In genomic region chr12:127660961-127661360, GRCh38 we compare ENCODE assay signal across 28 cellular contexts.
"Had no signal": no experiment of that assay in that cellular context is flagged by ENCODE, and none has a peak within 500 bp of the region (broad histone marks: within the 10 kb centered on the region; RNA-seq: fewer than 3 reads in every experiment).

No MANE protein-coding gene starts in this region.

- H3K4me1 ChIP-seq: SJCRH30 had no signal

- H3K4me3 Mint-ChIP-seq: activated CD4-positive, alpha-beta memory T cell treated with anti-CD3 and anti-CD28 coated beads for 36 hours; activated CD4-positive, alpha-beta T cell treated with anti-CD3 and anti-CD28 coated beads, Interleukin-2, amount 10 ng/mL, durations not matched to agents 7 days and 5 days; activated naive CD4-positive, alpha-beta T cell treated with anti-CD3 and anti-CD28 coated beads, Interleukin-2, amount 10 ng/mL, durations not matched to agents 7 days and 5 days; activated naive CD8-positive, alpha-beta T cell; activated naive CD8-positive, alpha-beta T cell treated with anti-CD3 and anti-CD28 coated beads, Interleukin-2, amount 50 U/mL, for 24 hours; activated T-cell treated with anti-CD3 and anti-CD28 coated beads, Interleukin-2, amount 50 U/mL, for 4 hours; activated T-helper 1 cell treated with anti-CD3 and anti-CD28 coated beads, Interleukin-12 subunit alpha, Interleukin-12 subunit beta, Interleukin-2, Interleukin-4 antibody, amounts not matched to agents 30 ng/mL and 10 ng/mL and 1 ng/mL, durations not matched to agents 14 hours and 24 hours and 36 hours; brain had no signal

- H3K27me3 Mint-ChIP-seq: activated CD4-positive, alpha-beta memory T cell treated with anti-CD3 and anti-CD28 coated beads for 36 hours; activated CD4-positive, alpha-beta T cell treated with anti-CD3 and anti-CD28 coated beads, Interleukin-2, amount 10 ng/mL, durations not matched to agents 7 days and 5 days; activated naive CD4-positive, alpha-beta T cell treated with anti-CD3 and anti-CD28 coated beads, Interleukin-2, amount 10 ng/mL, durations not matched to agents 7 days and 5 days; activated naive CD8-positive, alpha-beta T cell treated with anti-CD3 and anti-CD28 coated beads, Interleukin-2, amount 50 U/mL, for 24 hours had no signal

- H3K36me3 ChIP-seq: SJCRH30, WERI-Rb-1 had no signal

- H3K9me3 ChIP-seq: SJCRH30 had no signal

- H3K36me3 Mint-ChIP-seq: activated CD4-positive, alpha-beta memory T cell treated with anti-CD3 and anti-CD28 coated beads for 36 hours; activated naive CD4-positive, alpha-beta T cell treated with anti-CD3 and anti-CD28 coated beads, Interleukin-2, amount 10 ng/mL, durations not matched to agents 7 days and 5 days; activated naive CD8-positive, alpha-beta T cell; brain had no signal

- H3K4me3 ChIP-seq: SJCRH30, SK-N-MC had no signal

- H3K27me3 ChIP-seq: SJCRH30 had no signal

- H3K9me3 Mint-ChIP-seq: activated CD4-positive, alpha-beta memory T cell treated with anti-CD3 and anti-CD28 coated beads for 36 hours; activated naive CD4-positive, alpha-beta T cell treated with anti-CD3 and anti-CD28 coated beads, Interleukin-2, amount 10 ng/mL, durations not matched to agents 7 days and 5 days; activated naive CD8-positive, alpha-beta T cell treated with anti-CD3 and anti-CD28 coated beads, Interleukin-2, amount 50 U/mL, for 24 hours; activated T-cell treated with anti-CD3 and anti-CD28 coated beads, Interleukin-2, amount 50 U/mL, for 4 hours had no signal

- DNase-seq: activated CD4-positive, alpha-beta memory T cell treated with anti-CD3 and anti-CD28 coated beads for 36 hours; activated CD4-positive, alpha-beta T cell treated with anti-CD3 and anti-CD28 coated beads for 1 hour; activated CD4-positive, alpha-beta T cell treated with anti-CD3 and anti-CD28 coated beads, Interleukin-2, amount 10 ng/mL, durations not matched to agents 7 days and 5 days; activated CD4-positive, CD25-positive, alpha-beta regulatory T cell; activated CD8-positive, alpha-beta memory T cell treated with anti-CD3 and anti-CD28 coated beads, Interleukin-2, amount 50 U/mL, for 4 hours; activated effector memory CD4-positive, alpha-beta T cell treated with Interleukin-2 at 50 U/mL for 16 hours; activated naive CD4-positive, alpha-beta T cell treated with anti-CD3 and anti-CD28 coated beads, Interleukin-2, amount 10 ng/mL, durations not matched to agents 7 days and 5 days; activated naive CD8-positive, alpha-beta T cell treated with anti-CD3 and anti-CD28 coated beads, Interleukin-2, amount 50 U/mL, for 24 hours; activated T-cell treated with anti-CD3 and anti-CD28 coated beads for 4 hours; activated T-cell treated with anti-CD3 and anti-CD28 coated beads, Interleukin-2, amount 50 U/mL, for 4 hours; anterior cingulate cortex; central memory CD4-positive, alpha-beta T cell; NCI-H1048; NCI-H1105 treated with DMSO at 0.1 percent for 48 hours; NCI-H1436; NCI-H1694; NCI-H1930; NCI-H2081 treated with DMSO at 0.1 percent for 48 hours; NCI-H2227 treated with DMSO at 0.1 percent for 48 hours; NCI-H524 treated with DMSO at 0.1 percent for 48 hours; SHP77; SJCRH30; T1000 had no signal

- H3K4me1 Mint-ChIP-seq: activated CD4-positive, alpha-beta T cell treated with anti-CD3 and anti-CD28 coated beads, Interleukin-2, amount 10 ng/mL, durations not matched to agents 7 days and 5 days; activated naive CD4-positive, alpha-beta T cell treated with anti-CD3 and anti-CD28 coated beads, Interleukin-2, amount 10 ng/mL, durations not matched to agents 7 days and 5 days; activated naive CD8-positive, alpha-beta T cell treated with anti-CD3 and anti-CD28 coated beads, Interleukin-2, amount 50 U/mL, for 24 hours had no signal

- H3K27ac Mint-ChIP-seq: activated CD4-positive, alpha-beta memory T cell treated with anti-CD3 and anti-CD28 coated beads for 36 hours; activated CD4-positive, alpha-beta T cell treated with anti-CD3 and anti-CD28 coated beads, Interleukin-2, amount 10 ng/mL, durations not matched to agents 7 days and 5 days; activated naive CD4-positive, alpha-beta T cell treated with anti-CD3 and anti-CD28 coated beads, Interleukin-2, amount 10 ng/mL, durations not matched to agents 7 days and 5 days; activated naive CD8-positive, alpha-beta T cell; activated naive CD8-positive, alpha-beta T cell treated with anti-CD3 and anti-CD28 coated beads, Interleukin-2, amount 50 U/mL, for 24 hours; activated T-helper 1 cell treated with anti-CD3 and anti-CD28 coated beads, Interleukin-12 subunit alpha, Interleukin-12 subunit beta, Interleukin-2, Interleukin-4 antibody, amounts not matched to agents 30 ng/mL and 10 ng/mL and 1 ng/mL, durations not matched to agents 14 hours and 24 hours and 36 hours; brain had no signal

- H3K27ac ChIP-seq: SJCRH30, SK-N-MC, WERI-Rb-1 had no signal
